Comparison of ENCODE assay signal across 8 cellular contexts in genomic region chr18:79397288-79397829, GRCh38. TPM values are rescaled to one million over a fixed set of nuclear protein-coding genes. Genes with fewer than 3 reads are reported as not detected.
DNase-seq lines count a peak whose midpoint lies in the region; ATAC-seq and TF ChIP-seq lines count a peak whose summit lies in the region.

No MANE protein-coding gene starts in this region.

- H3K27ac Mint-ChIP-seq in activated naive CD8-positive, alpha-beta T cell treated with anti-CD3 and anti-CD28 coated beads for 36 hours, result peak overlapping the region; percentile 29
- H3K27ac Mint-ChIP-seq in memory B cell, result peak overlapping the region; percentile 97

- H3K4me1 Mint-ChIP-seq in activated naive CD8-positive, alpha-beta T cell treated with anti-CD3 and anti-CD28 coated beads for 36 hours, result peaks cover 26% of the 10 kb centered on the region
- peaks cover 29% of the 10 kb centered on the region for H3K4me1 Mint-ChIP-seq in memory B cell

- peak overlapping the region; percentile 87 for H3K4me3 Mint-ChIP-seq in activated naive CD8-positive, alpha-beta T cell treated with anti-CD3 and anti-CD28 coated beads for 36 hours
- peak overlapping the region; percentile 96 for H3K4me3 Mint-ChIP-seq in memory B cell

- 94 to 96% methylated on average over 26 of the region's 26 CpGs for WGBS in aorta, 2 donors

- H3K4me1 ChIP-seq in aorta (ENCODE audit: control insufficient read depth in 1 of 2, insufficient read depth in 2 of 2, low read length in 2 of 2), result no peaks in the 10 kb centered on the region

- H3K27me3 ChIP-seq in aorta (ENCODE audit: control insufficient read depth in 1 of 2, insufficient read depth in 2 of 2, low read length in 1 of 2) (no peaks in the 10 kb centered on the region), WERI-Rb-1 (ENCODE audit: insufficient read depth, low read depth, severe bottlenecking) (no peaks in the 10 kb centered on the region)

- DNase-seq in Right ventricle myocardium superior (peak; percentile 38), cardiac septum (ENCODE audit: low spot score) (no peak), memory B cell (ENCODE audit: low spot score in 2 of 2) (no peak), aorta (peak; percentile 39 to 72), WERI-Rb-1 (no peak)
- no peak for DNase-seq in activated naive CD8-positive, alpha-beta T cell treated with anti-CD3 and anti-CD28 coated beads for 36 hours

- peaks cover 33% of the 10 kb centered on the region for H3K36me3 Mint-ChIP-seq in activated naive CD8-positive, alpha-beta T cell treated with anti-CD3 and anti-CD28 coated beads for 36 hours
- peaks cover 7% of the 10 kb centered on the region for H3K36me3 Mint-ChIP-seq in memory B cell

- H3K4me3 ChIP-seq in aorta (ENCODE audit: low read length in 2 of 2) (no peak overlapping the region), WERI-Rb-1 (ENCODE audit: low read depth, low read length) (no peak overlapping the region)

- H3K36me3 ChIP-seq in aorta (ENCODE audit: control insufficient read depth in 1 of 2, insufficient read depth in 2 of 2, low read length in 1 of 2), result no peaks in the 10 kb centered on the region
- H3K36me3 ChIP-seq in WERI-Rb-1, result peaks cover 25% of the 10 kb centered on the region

- ATAC-seq in Right ventricle myocardium superior (ENCODE audit: poor library complexity), result no peak
- no peak for ATAC-seq in memory B cell (ENCODE audit: low read depth)
- ATAC-seq in aorta (ENCODE audit: low FRiP score), result no peak
- ATAC-seq in GM19328 (IDR thresholded peaks at IDR 0.05; ENCODE audit: unreplicated experiment), result no peak
- no peak for ATAC-seq in GM21360 (IDR thresholded peaks at IDR 0.05; ENCODE audit: unreplicated experiment)

- no peak overlapping the region for H3K27ac ChIP-seq in aorta (ENCODE audit: low read depth in 1 of 2, low read length in 2 of 2)
- H3K27ac ChIP-seq in WERI-Rb-1, result no peak overlapping the region

- no peaks in the 10 kb centered on the region for H3K9me3 Mint-ChIP-seq in activated naive CD8-positive, alpha-beta T cell treated with anti-CD3 and anti-CD28 coated beads for 36 hours
- H3K9me3 Mint-ChIP-seq in memory B cell, result no peaks in the 10 kb centered on the region

- no peaks in the 10 kb centered on the region for H3K27me3 Mint-ChIP-seq in activated naive CD8-positive, alpha-beta T cell treated with anti-CD3 and anti-CD28 coated beads for 36 hours
- H3K27me3 Mint-ChIP-seq in memory B cell, result no peaks in the 10 kb centered on the region

- H3K9me3 ChIP-seq in aorta (ENCODE audit: control insufficient read depth, low read length) (no peaks in the 10 kb centered on the region), WERI-Rb-1 (ENCODE audit: severe bottlenecking) (no peaks in the 10 kb centered on the region)

- no peak for TF ChIP-seq CTCF in WERI-Rb-1 (IDR thresholded peaks at IDR 0.05; ENCODE audit: low read depth, low read length)

- intact Hi-C loops in Right ventricle myocardium superior (cut with DNase I) (loop anchor here (5.0 kb wide), 1 partner anchor 110 kb away; no protein-coding TSS in a partner anchor), cardiac septum (cut with DNase I) (loop anchor here (2.0 to 5.0 kb wide), 3 partner anchors 111 to 190 kb away; no protein-coding TSS in a partner anchor), aorta (cut with DNase I) (loop anchor here in 1 of 2 donors (10.0 kb wide), 1 partner anchor 57 kb away; no protein-coding TSS in a partner anchor)

RNA-seq across cellular contexts. Expression of gene NFATC1, which starts 1.6 kb away (rescaled TPM):
- 19.8 TPM for total RNA-seq in Right ventricle myocardium superior
- 16.4 TPM for total RNA-seq in cardiac septum
- 10 to 100 TPM; 94.2 to 98.5 TPM for total RNA-seq in activated naive CD8-positive, alpha-beta T cell treated with anti-CD3 and anti-CD28 coated beads for 36 hours
- total RNA-seq in aorta, result 10 to 100 TPM; 37.2 to 39.2 TPM
- 1 to 10 TPM; 2.0 to 7.2 TPM for polyA plus RNA-seq in aorta

Comparison
In these comparisons a context has a peak if more than half of its experiments do, and no peak if none do; other contexts are left out.
1. DNase-seq: peak in Right ventricle myocardium superior (single experiment) and aorta (2 of 2); none in cardiac septum (single experiment), activated naive CD8-positive, alpha-beta T cell treated with anti-CD3 and anti-CD28 coated beads for 36 hours (single experiment), memory B cell (0 of 2) and WERI-Rb-1 (single experiment).